Comparison of ENCODE assay signal across 21 cellular contexts in genomic region chr2:62222674-62223073, GRCh38. TPM values are rescaled to one million over a fixed set of nuclear protein-coding genes. Genes with fewer than 3 reads are reported as not detected.
A peak's percentile ranks its signal among the peaks of the same experiment; 100 is the strongest.
DNase-seq lines count a peak whose midpoint lies in the region; ATAC-seq and TF ChIP-seq lines count a peak whose summit lies in the region.
"Had no signal": no experiment of that assay in that cellular context is flagged by ENCODE, and none has a peak within 500 bp of the region (broad histone marks: within the 10 kb centered on the region; RNA-seq: fewer than 3 reads in every experiment).

No MANE protein-coding gene starts in this region.

- DNase-seq in activated CD4-positive, alpha-beta T cell treated with anti-CD3 and anti-CD28 coated beads, Interleukin-2, amount 10 ng/mL, durations not matched to agents 24 days and 14 days, result peak; percentile 66
- DNase-seq in activated CD4-positive, alpha-beta T cell treated with anti-CD3 and anti-CD28 coated beads, Interleukin-2, amount 50 U/mL, for 1 hour, result no peak
- DNase-seq in CD8-positive, alpha-beta T cell, result peak in 1 of 7 experiments; percentile 52
- DNase-seq in activated CD8-positive, alpha-beta T cell treated with anti-CD3 and anti-CD28 coated beads for 36 hours, result no peak
- peak; percentile 55 to 64 (median 62) for DNase-seq in immature natural killer cell
- DNase-seq in cardiac septum (ENCODE audit: low spot score), result no peak
- DNase-seq: 8988T; left colon; NCI-H1092; NCI-H187; NCI-H526; occipital lobe; SJCRH30; small intestine; stimulated activated CD4-positive, alpha-beta T cell treated with anti-CD3 and anti-CD28 coated beads, Interleukin-2, amount 100 ng/mL, for 24 hours had no signal

- CTCF ChIA-PET in CD8-positive, alpha-beta T cell (lab: Charles Lee), result no interaction called here
- CTCF ChIA-PET in activated CD8-positive, alpha-beta T cell treated with anti-CD3 and anti-CD28 coated beads for 36 hours (lab: Charles Lee), result no interaction called here

- H3K9me3 ChIP-seq in CD8-positive, alpha-beta T cell (ENCODE audit: low read length), result no peaks in the 10 kb centered on the region
- H3K9me3 ChIP-seq: SJCRH30, suprapubic skin had no signal

- no peaks in the 10 kb centered on the region for H3K9me3 Mint-ChIP-seq in activated CD4-positive, alpha-beta T cell treated with anti-CD3 and anti-CD28 coated beads, Interleukin-2, amount 10 ng/mL, durations not matched to agents 24 days and 14 days
- H3K9me3 Mint-ChIP-seq in CD8-positive, alpha-beta T cell, result peaks cover 8% of the 10 kb centered on the region
- peaks cover 16% of the 10 kb centered on the region for H3K9me3 Mint-ChIP-seq in activated CD8-positive, alpha-beta T cell treated with anti-CD3 and anti-CD28 coated beads for 36 hours
- H3K9me3 Mint-ChIP-seq in immature natural killer cell, result no peaks in the 10 kb centered on the region

- POLR2A ChIA-PET in CD8-positive, alpha-beta T cell (lab: Charles Lee), result no interaction called here
- POLR2A ChIA-PET in activated CD8-positive, alpha-beta T cell treated with anti-CD3 and anti-CD28 coated beads for 36 hours (lab: Charles Lee), result interaction anchor here (0.9 kb wide), 1 partner anchor 13 kb away, joined by 3 read pairs; no protein-coding TSS in a partner anchor

- no peaks in the 10 kb centered on the region for H3K36me3 ChIP-seq in CD8-positive, alpha-beta T cell (ENCODE audit: insufficient read depth, low read length)

- H3K27me3 ChIP-seq in CD8-positive, alpha-beta T cell (ENCODE audit: insufficient read depth, low read length), result no peaks in the 10 kb centered on the region
- H3K27me3 ChIP-seq: SJCRH30, suprapubic skin had no signal

- no peak for TF ChIP-seq CTCF in CD8-positive, alpha-beta T cell (IDR thresholded peaks at IDR 0.05)
- no peak for TF ChIP-seq CTCF in activated CD8-positive, alpha-beta T cell treated with anti-CD3 and anti-CD28 coated beads for 36 hours (IDR thresholded peaks at IDR 0.05)

- H3K27ac ChIP-seq in CD8-positive, alpha-beta T cell (ENCODE audit: low read depth, low read length), result peak overlapping the region; percentile 23
- H3K27ac ChIP-seq: epithelial cell of prostate, HL-60, SJCRH30, suprapubic skin had no signal

- peak; percentile 76 for ATAC-seq in CD8-positive, alpha-beta T cell
- ATAC-seq in activated CD8-positive, alpha-beta T cell treated with anti-CD3 and anti-CD28 coated beads for 36 hours, result no peak
- ATAC-seq in HG03095 (IDR thresholded peaks at IDR 0.05; ENCODE audit: unreplicated experiment) (no peak), GM18858 (IDR thresholded peaks at IDR 0.05; ENCODE audit: unreplicated experiment) (no peak)
- ATAC-seq: HCT116, left colon had no signal

- no peak overlapping the region for H3K4me3 ChIP-seq in CD8-positive, alpha-beta T cell (ENCODE audit: low read depth, low read length)
- H3K4me3 ChIP-seq: SJCRH30, suprapubic skin had no signal

- intact Hi-C loops in activated CD4-positive, alpha-beta T cell treated with anti-CD3 and anti-CD28 coated beads, Interleukin-2, amount 10 ng/mL, durations not matched to agents 24 days and 14 days (cut with micrococcal nuclease), result loop anchor here (2.0 kb wide), 1 partner anchor 22 kb away; no protein-coding TSS in a partner anchor
- intact Hi-C loops in CD8-positive, alpha-beta T cell (cut with DNase I, micrococcal nuclease), result loop anchor here in 1 of 2 experiments (2.0 kb wide), 1 partner anchor 26 kb away; the partner anchor contains the start of gene B3GNT2
- intact Hi-C loops in activated CD8-positive, alpha-beta T cell treated with anti-CD3 and anti-CD28 coated beads for 36 hours (cut with micrococcal nuclease), result no loop called here
- intact Hi-C loops in cardiac septum (cut with DNase I), result no loop called here

- peaks cover 69% of the 10 kb centered on the region for H3K4me1 ChIP-seq in CD8-positive, alpha-beta T cell (ENCODE audit: insufficient read depth, low read length)
- H3K4me1 ChIP-seq: SJCRH30 had no signal

- H3K27me3 Mint-ChIP-seq in activated CD4-positive, alpha-beta T cell treated with anti-CD3 and anti-CD28 coated beads, Interleukin-2, amount 10 ng/mL, durations not matched to agents 24 days and 14 days, result no peaks in the 10 kb centered on the region
- H3K27me3 Mint-ChIP-seq in CD8-positive, alpha-beta T cell (ENCODE audit: low read depth), result no peaks in the 10 kb centered on the region
- H3K27me3 Mint-ChIP-seq in activated CD8-positive, alpha-beta T cell treated with anti-CD3 and anti-CD28 coated beads for 36 hours, result no peaks in the 10 kb centered on the region
- peaks cover 0 to 8% (median 2%) of the 10 kb centered on the region in 3 donors for H3K27me3 Mint-ChIP-seq in immature natural killer cell (ENCODE audit: low read depth in 3 of 3)

- peaks cover 62% of the 10 kb centered on the region for H3K36me3 Mint-ChIP-seq in activated CD4-positive, alpha-beta T cell treated with anti-CD3 and anti-CD28 coated beads, Interleukin-2, amount 10 ng/mL, durations not matched to agents 24 days and 14 days (ENCODE audit: low read depth)
- H3K36me3 Mint-ChIP-seq in CD8-positive, alpha-beta T cell, result peaks cover 66% of the 10 kb centered on the region
- peaks cover 87% of the 10 kb centered on the region for H3K36me3 Mint-ChIP-seq in activated CD8-positive, alpha-beta T cell treated with anti-CD3 and anti-CD28 coated beads for 36 hours (ENCODE audit: low read depth)
- H3K36me3 Mint-ChIP-seq in immature natural killer cell, result peaks cover 12 to 28% (median 21%) of the 10 kb centered on the region in 3 donors

- peak overlapping the region; percentile 65 for H3K27ac Mint-ChIP-seq in activated CD4-positive, alpha-beta T cell treated with anti-CD3 and anti-CD28 coated beads, Interleukin-2, amount 10 ng/mL, durations not matched to agents 24 days and 14 days
- H3K27ac Mint-ChIP-seq in CD8-positive, alpha-beta T cell, result peak overlapping the region; percentile 72
- H3K27ac Mint-ChIP-seq in activated CD8-positive, alpha-beta T cell treated with anti-CD3 and anti-CD28 coated beads for 36 hours, result peak overlapping the region; percentile 77
- peak overlapping the region; percentile 91 to 98 (median 96) for H3K27ac Mint-ChIP-seq in immature natural killer cell

- H3K4me1 Mint-ChIP-seq in activated CD4-positive, alpha-beta T cell treated with anti-CD3 and anti-CD28 coated beads, Interleukin-2, amount 10 ng/mL, durations not matched to agents 24 days and 14 days, result peaks cover 55% of the 10 kb centered on the region
- H3K4me1 Mint-ChIP-seq in CD8-positive, alpha-beta T cell (ENCODE audit: low read depth), result peaks cover 82% of the 10 kb centered on the region
- peaks cover 68% of the 10 kb centered on the region for H3K4me1 Mint-ChIP-seq in activated CD8-positive, alpha-beta T cell treated with anti-CD3 and anti-CD28 coated beads for 36 hours (ENCODE audit: low read depth)
- H3K4me1 Mint-ChIP-seq in immature natural killer cell, result peaks cover 68 to 88% of the 10 kb centered on the region in 2 donors

- H3K4me3 Mint-ChIP-seq in activated CD4-positive, alpha-beta T cell treated with anti-CD3 and anti-CD28 coated beads, Interleukin-2, amount 10 ng/mL, durations not matched to agents 24 days and 14 days, result peak overlapping the region; percentile 30
- H3K4me3 Mint-ChIP-seq in CD8-positive, alpha-beta T cell, result peak overlapping the region; percentile 49
- no peak overlapping the region for H3K4me3 Mint-ChIP-seq in activated CD8-positive, alpha-beta T cell treated with anti-CD3 and anti-CD28 coated beads for 36 hours
- H3K4me3 Mint-ChIP-seq in immature natural killer cell, result peak overlapping the region; percentile 60 to 84 (median 68)

RNA-seq across cellular contexts. Expression of gene B3GNT2, which starts 26.8 kb away (rescaled TPM):
- total RNA-seq in activated CD4-positive, alpha-beta T cell treated with anti-CD3 and anti-CD28 coated beads, Interleukin-2, amount 10 ng/mL, durations not matched to agents 24 days and 14 days, result 30.4 and 30.9 TPM in 2 replicates
- total RNA-seq in CD8-positive, alpha-beta T cell, result 10 to 100 TPM; 74.1 to 77.9 TPM
- total RNA-seq in activated CD8-positive, alpha-beta T cell treated with anti-CD3 and anti-CD28 coated beads for 36 hours, result 10 to 100 TPM; 44.3 to 45.5 TPM
- polyA plus RNA-seq in immature natural killer cell, result 10 to 100 TPM; 46.7 to 96.9 (median 50.4) TPM
- total RNA-seq in cardiac septum, result 31.2 TPM

Comparison
In these comparisons a context has a peak if more than half of its experiments do, and no peak if none do; other contexts are left out.
1. DNase-seq: peak in activated CD4-positive, alpha-beta T cell treated with anti-CD3 and anti-CD28 coated beads, Interleukin-2, amount 10 ng/mL, durations not matched to agents 24 days and 14 days (single experiment) and immature natural killer cell (3 of 3); none in activated CD4-positive, alpha-beta T cell treated with anti-CD3 and anti-CD28 coated beads, Interleukin-2, amount 50 U/mL, for 1 hour (single experiment), activated CD8-positive, alpha-beta T cell treated with anti-CD3 and anti-CD28 coated beads for 36 hours (single experiment) and cardiac septum (single experiment).
2. Peak in every context shown above with its lines, with median percentiles within 50 percentile points of each other: H3K27ac Mint-ChIP-seq.